8 cellular contexts compared by ENCODE assay signal in the genomic region with DNA sequence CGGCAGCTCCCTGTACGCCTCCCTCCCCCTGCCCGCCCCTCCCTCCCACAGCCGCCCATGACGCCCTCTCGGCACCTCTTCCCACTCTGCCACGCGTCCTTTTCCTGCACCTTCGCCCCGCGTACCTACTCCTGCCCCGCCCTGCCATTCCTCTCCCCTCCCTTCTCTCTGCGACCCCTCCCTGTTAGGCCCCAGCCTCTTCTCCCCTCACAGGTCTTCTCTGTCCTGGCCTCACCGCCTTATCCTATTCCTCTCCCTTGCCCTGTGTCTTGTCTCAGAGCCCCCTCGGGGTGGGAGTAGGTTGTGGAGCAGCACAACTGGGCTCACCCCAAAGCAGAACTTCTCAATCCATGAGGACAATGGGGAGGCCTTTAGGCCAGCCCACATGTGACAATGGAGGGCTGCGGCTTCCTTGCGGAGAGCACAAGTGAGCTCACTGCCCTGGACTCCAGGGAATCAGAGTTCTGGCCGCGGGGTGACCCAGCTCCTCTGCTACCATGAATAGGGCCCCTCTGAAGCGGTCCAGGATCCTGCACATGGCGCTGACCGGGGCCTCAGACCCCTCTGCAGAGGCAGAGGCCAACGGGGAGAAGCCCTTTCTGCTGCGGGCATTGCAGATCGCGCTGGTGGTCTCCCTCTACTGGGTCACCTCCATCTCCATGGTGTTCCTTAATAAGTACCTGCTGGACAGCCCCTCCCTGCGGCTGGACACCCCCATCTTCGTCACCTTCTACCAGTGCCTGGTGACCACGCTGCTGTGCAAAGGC. TPM values are rescaled to one million over a fixed set of nuclear protein-coding genes. Genes with fewer than 3 reads are reported as not detected.
DNase-seq lines count a peak whose midpoint lies in the region; ATAC-seq and TF ChIP-seq lines count a peak whose summit lies in the region.

No MANE protein-coding gene starts in this region.

- H3K27ac Mint-ChIP-seq in IgD-negative memory B cell = peak overlapping the region in 2 of 3 donors; percentile 78 to 95
- peak overlapping the region; percentile 88 for H3K27ac Mint-ChIP-seq in activated T-helper 2 cell treated with anti-CD3 and anti-CD28 coated beads, Interferon-gamma antibody, Interleukin-2, Interleukin-4, amounts not matched to agents 10 μg/mL and 5 μg/mL and 100 μg/mL, durations not matched to agents 14 hours and 24 hours and 36 hours

- TF ChIP-seq POLR2A in prostate gland (IDR thresholded peaks at IDR 0.05) = no peak

- peak overlapping the region; percentile 88 to 96 (median 92) for H3K4me3 Mint-ChIP-seq in IgD-negative memory B cell
- H3K4me3 Mint-ChIP-seq in activated T-helper 2 cell treated with anti-CD3 and anti-CD28 coated beads, Interferon-gamma antibody, Interleukin-2, Interleukin-4, amounts not matched to agents 10 μg/mL and 5 μg/mL and 100 μg/mL, durations not matched to agents 14 hours and 24 hours and 36 hours (ENCODE audit: low read depth) = peak overlapping the region; percentile 90

- no peaks in the 10 kb centered on the region for H3K27me3 ChIP-seq in DND-41 (ENCODE audit: insufficient read depth, low read length, poor library complexity)
- no peaks in the 10 kb centered on the region for H3K27me3 ChIP-seq in heart right ventricle
- no peaks in the 10 kb centered on the region for H3K27me3 ChIP-seq in prostate gland (replicated peaks; ENCODE audit: insufficient read depth)

- peaks cover 39% of the 10 kb centered on the region for H3K79me2 ChIP-seq in DND-41 (ENCODE audit: insufficient read depth, low read length)

- WGBS in heart right ventricle, 2 donors = 21 to 22% methylated on average over 24 to 28 of the region's 29 CpGs
- WGBS in prostate gland = 15% methylated on average over 29 of the region's 29 CpGs

- H3K4me2 ChIP-seq in DND-41 (ENCODE audit: insufficient read depth, low read length) = peak overlapping the region; percentile 83

- TF ChIP-seq CTCF in DND-41 (IDR thresholded peaks at IDR 0.05; ENCODE audit: borderline replicate concordance, extremely low read depth, low read length, poor library complexity, severe bottlenecking) (no peak), heart right ventricle (IDR thresholded peaks at IDR 0.05) (no peak), prostate gland (IDR thresholded peaks at IDR 0.05) (no peak)

- H3K4me3 ChIP-seq in DND-41 (ENCODE audit: low read depth in 1 of 2, low read length in 2 of 2) (peak overlapping the region; percentile 51 to 78; a peak in 3 of 4 replicates), heart right ventricle (peak overlapping the region; percentile 15 to 95 (median 78)), prostate gland (peak overlapping the region; percentile 70 to 83)

- DNase-seq in DND-41 = no peak
- DNase-seq in activated T-helper 2 cell treated with anti-CD3 and anti-CD28 coated beads, Interferon-gamma antibody, Interleukin-2, Interleukin-4, amounts not matched to agents 10 μg/mL and 5 μg/mL and 100 μg/mL, durations not matched to agents 14 hours and 24 hours and 36 hours (ENCODE audit: low spot score) = no peak
- peak; percentile 41 to 50 for DNase-seq in heart right ventricle
- no peak for DNase-seq in prostate gland (ENCODE audit: low spot score)
- no peak for DNase-seq in cerebellar nuclear complex (lab: John Stamatoyannopoulos, UW)
- DNase-seq in NCI-H226 = no peak

- H3K9me3 Mint-ChIP-seq in IgD-negative memory B cell = peaks cover 0 to 2% (median 0%) of the 10 kb centered on the region in 3 donors
- H3K9me3 Mint-ChIP-seq in activated T-helper 2 cell treated with anti-CD3 and anti-CD28 coated beads, Interferon-gamma antibody, Interleukin-2, Interleukin-4, amounts not matched to agents 10 μg/mL and 5 μg/mL and 100 μg/mL, durations not matched to agents 14 hours and 24 hours and 36 hours = no peaks in the 10 kb centered on the region

- peaks cover 26 to 40% (median 32%) of the 10 kb centered on the region in 3 donors for H3K4me1 Mint-ChIP-seq in IgD-negative memory B cell
- peaks cover 35% of the 10 kb centered on the region for H3K4me1 Mint-ChIP-seq in activated T-helper 2 cell treated with anti-CD3 and anti-CD28 coated beads, Interferon-gamma antibody, Interleukin-2, Interleukin-4, amounts not matched to agents 10 μg/mL and 5 μg/mL and 100 μg/mL, durations not matched to agents 14 hours and 24 hours and 36 hours (ENCODE audit: low read depth)

- H3K9me3 ChIP-seq in DND-41 (ENCODE audit: insufficient read depth, low read length, severe bottlenecking) (no peaks in the 10 kb centered on the region), heart right ventricle (no peaks in the 10 kb centered on the region), prostate gland (no peaks in the 10 kb centered on the region)

- peaks cover 55% of the 10 kb centered on the region for H3K4me1 ChIP-seq in DND-41 (ENCODE audit: insufficient read depth, low read length)
- peaks cover 14 to 62% (median 39%) of the 10 kb centered on the region in 9 donors for H3K4me1 ChIP-seq in heart right ventricle
- peaks cover 24% of the 10 kb centered on the region for H3K4me1 ChIP-seq in prostate gland (replicated peaks)

- intact Hi-C loops in activated T-helper 2 cell treated with anti-CD3 and anti-CD28 coated beads, Interferon-gamma antibody, Interleukin-2, Interleukin-4, amounts not matched to agents 10 μg/mL and 5 μg/mL and 100 μg/mL, durations not matched to agents 14 hours and 24 hours and 36 hours (cut with micrococcal nuclease) = loop anchor here (1.0 kb wide), 3 partner anchors 38 to 113 kb away; a partner anchor contains a TSS
- intact Hi-C loops in heart right ventricle (cut with DNase I) = loop anchor here in 4 of 10 donors (1.0 to 5.0 kb wide), 4 partner anchors 37 to 42 kb away; a partner anchor contains a TSS
- intact Hi-C loops in prostate gland (cut with DNase I) = loop anchor here (5.0 kb wide), 1 partner anchor 42 kb away; a partner anchor contains a TSS

- no peaks in the 10 kb centered on the region for H3K36me3 Mint-ChIP-seq in IgD-negative memory B cell
- peaks cover 22% of the 10 kb centered on the region for H3K36me3 Mint-ChIP-seq in activated T-helper 2 cell treated with anti-CD3 and anti-CD28 coated beads, Interferon-gamma antibody, Interleukin-2, Interleukin-4, amounts not matched to agents 10 μg/mL and 5 μg/mL and 100 μg/mL, durations not matched to agents 14 hours and 24 hours and 36 hours (ENCODE audit: low read depth)

- peak overlapping the region; percentile 85 for H3K9ac ChIP-seq in DND-41 (ENCODE audit: low read depth, low read length)

- peaks cover 31% of the 10 kb centered on the region for H3K36me3 ChIP-seq in DND-41 (ENCODE audit: insufficient read depth, low read length)
- peaks cover 0 to 39% (median 3%) of the 10 kb centered on the region in 9 donors for H3K36me3 ChIP-seq in heart right ventricle
- H3K36me3 ChIP-seq in prostate gland = no peaks in the 10 kb centered on the region

- H3K27ac ChIP-seq in DND-41 (ENCODE audit: low read length) = peak overlapping the region; percentile 70
- H3K27ac ChIP-seq in heart right ventricle = peak overlapping the region; percentile 59 to 93 (median 90)
- peak overlapping the region; percentile 81 to 88 for H3K27ac ChIP-seq in prostate gland

- peak overlapping the region; percentile 65 for H2AFZ ChIP-seq in DND-41 (ENCODE audit: low read depth, low read length)

- ATAC-seq in DND-41 (ENCODE audit: insufficient read depth, low read depth) = peak; percentile 60
- ATAC-seq in GM21390 (IDR thresholded peaks at IDR 0.05; ENCODE audit: unreplicated experiment) = peak; percentile 30
- peak; percentile 25 to 54 (median 46) for ATAC-seq in heart right ventricle

- no peaks in the 10 kb centered on the region for H3K27me3 Mint-ChIP-seq in IgD-negative memory B cell
- H3K27me3 Mint-ChIP-seq in activated T-helper 2 cell treated with anti-CD3 and anti-CD28 coated beads, Interferon-gamma antibody, Interleukin-2, Interleukin-4, amounts not matched to agents 10 μg/mL and 5 μg/mL and 100 μg/mL, durations not matched to agents 14 hours and 24 hours and 36 hours (ENCODE audit: low read depth) = no peaks in the 10 kb centered on the region

- H4K20me1 ChIP-seq in DND-41 (ENCODE audit: insufficient read depth, low read length) = peaks cover 10% of the 10 kb centered on the region

RNA-seq across cellular contexts. Expression of a gene that starts 0.5 kb away (rescaled TPM):
- polyA plus RNA-seq in IgD-negative memory B cell (8.9 TPM), heart right ventricle (10 to 100 TPM in 1 of 2 donors, 1 to 10 TPM in 1; 5.2 to 14.1 TPM)
- 17.1 and 18.1 TPM in 2 replicates for total RNA-seq in activated T-helper 2 cell treated with anti-CD3 and anti-CD28 coated beads, Interferon-gamma antibody, Interleukin-2, Interleukin-4, amounts not matched to agents 10 μg/mL and 5 μg/mL and 100 μg/mL, durations not matched to agents 14 hours and 24 hours and 36 hours
- total RNA-seq in heart right ventricle (1 to 10 TPM; 4.5 to 9.6 (median 6.1) TPM), prostate gland (10 to 100 TPM; 14.1 to 20.6 TPM)

RNA-seq across cellular contexts. Expression of a gene that starts 41.8 kb away (rescaled TPM):
- 39.3 TPM for polyA plus RNA-seq in IgD-negative memory B cell
- total RNA-seq in activated T-helper 2 cell treated with anti-CD3 and anti-CD28 coated beads, Interferon-gamma antibody, Interleukin-2, Interleukin-4, amounts not matched to agents 10 μg/mL and 5 μg/mL and 100 μg/mL, durations not matched to agents 14 hours and 24 hours and 36 hours = 21.5 and 24.0 TPM in 2 replicates
- 100 to 1,000 TPM in 5 of 10 donors, 10 to 100 TPM in 5; 61.8 to 131 (median 98.0) TPM for total RNA-seq in heart right ventricle
- polyA plus RNA-seq in heart right ventricle = 10 to 100 TPM; 16.8 to 24.4 TPM
- total RNA-seq in prostate gland = 10 to 100 TPM; 45.4 to 70.8 TPM

Comparison
In these comparisons a context has a peak if more than half of its experiments do, and no peak if none do; other contexts are left out.
1. DNase-seq: peak in heart right ventricle (2 of 2); none in DND-41 (single experiment), activated T-helper 2 cell treated with anti-CD3 and anti-CD28 coated beads, Interferon-gamma antibody, Interleukin-2, Interleukin-4, amounts not matched to agents 10 μg/mL and 5 μg/mL and 100 μg/mL, durations not matched to agents 14 hours and 24 hours and 36 hours (single experiment), prostate gland (single experiment), cerebellar nuclear complex (0 of 2) and NCI-H226 (single experiment).
2. Peak in every context shown above with its lines, with median percentiles within 50 percentile points of each other: ATAC-seq, H3K27ac ChIP-seq and H3K4me3 ChIP-seq.